ENCODE assay signal across 22 cellular contexts in the genomic region with DNA sequence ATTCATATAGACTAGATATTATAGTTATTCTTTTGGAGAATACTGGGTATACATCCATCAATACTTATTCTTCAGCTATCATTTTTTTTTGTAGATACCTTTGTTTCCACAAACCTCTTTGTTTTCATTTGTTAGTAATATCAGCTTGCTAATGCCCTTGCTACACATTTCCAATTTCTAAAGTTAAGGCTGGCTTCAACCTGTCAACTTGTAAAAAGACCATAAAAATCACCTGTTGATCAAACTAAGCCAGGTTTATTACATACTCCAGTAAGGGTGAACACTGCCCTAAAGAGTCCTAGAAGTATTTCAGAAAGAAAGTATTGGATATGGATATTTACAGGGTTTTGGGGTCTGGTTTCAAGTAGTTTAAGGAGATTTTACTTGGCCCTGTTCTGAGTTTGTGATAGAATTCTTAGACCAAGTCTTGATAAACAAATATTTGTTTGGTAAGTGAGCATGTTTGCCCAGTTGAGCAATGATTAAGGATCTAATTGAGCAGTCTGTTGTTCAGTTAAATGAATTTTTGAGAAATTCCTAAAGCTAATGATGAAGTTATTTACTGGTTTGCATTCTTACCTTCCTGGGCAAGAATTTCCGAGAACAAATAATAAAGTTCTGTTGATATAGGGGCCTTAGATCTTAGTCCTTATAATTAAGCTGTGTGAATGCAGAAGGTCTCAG. TPM values are rescaled to one million over a fixed set of nuclear protein-coding genes. Genes with fewer than 3 reads are reported as not detected.
"Had no signal": no experiment of that assay in that cellular context is flagged by ENCODE, and none has a peak within 500 bp of the region (broad histone marks: within the 10 kb centered on the region; RNA-seq: fewer than 3 reads in every experiment).

No MANE protein-coding gene starts in this region.

- H3K4me1 Mint-ChIP-seq: activated naive CD4-positive, alpha-beta T cell treated with anti-CD3 and anti-CD28 coated beads, Interleukin-2, amount 10 ng/mL, durations not matched to agents 7 days and 5 days had no signal

- H3K27ac Mint-ChIP-seq: activated naive CD4-positive, alpha-beta T cell treated with anti-CD3 and anti-CD28 coated beads, Interleukin-2, amount 10 ng/mL, durations not matched to agents 7 days and 5 days; activated T-helper 2 cell treated with anti-CD3 and anti-CD28 coated beads, Interferon-gamma antibody, Interleukin-2, Interleukin-4, amounts not matched to agents 10 μg/mL and 5 μg/mL and 100 μg/mL, durations not matched to agents 14 hours and 24 hours and 36 hours; T-cell had no signal

- H3K4me3 Mint-ChIP-seq: activated naive CD4-positive, alpha-beta T cell treated with anti-CD3 and anti-CD28 coated beads, Interleukin-2, amount 10 ng/mL, durations not matched to agents 7 days and 5 days; T-cell had no signal

- H3K9me3 Mint-ChIP-seq: activated naive CD4-positive, alpha-beta T cell treated with anti-CD3 and anti-CD28 coated beads, Interleukin-2, amount 10 ng/mL, durations not matched to agents 7 days and 5 days; activated T-helper 2 cell treated with anti-CD3 and anti-CD28 coated beads, Interferon-gamma antibody, Interleukin-2, Interleukin-4, amounts not matched to agents 10 μg/mL and 5 μg/mL and 100 μg/mL, durations not matched to agents 14 hours and 24 hours and 36 hours; T-cell had no signal

- H3K36me3 ChIP-seq: cardiac muscle cell, sigmoid colon, thyroid gland had no signal

- H3K9me3 ChIP-seq: lower lobe of right lung, sigmoid colon, stomach, thyroid gland had no signal

- DNase-seq: activated CD4-positive, alpha-beta T cell treated with anti-CD3 and anti-CD28 coated beads for 1 hour; activated CD4-positive, alpha-beta T cell treated with anti-CD3 and anti-CD28 coated beads, Interleukin-2, amount 50 U/mL, for 48 hours; activated naive CD4-positive, alpha-beta T cell treated with anti-CD3 and anti-CD28 coated beads, Interleukin-2, amount 10 ng/mL, durations not matched to agents 7 days and 5 days; activated T-cell treated with anti-CD3 and anti-CD28 coated beads, Interleukin-2, amount 50 U/mL, for 1 hour; hypothalamus; lower lobe of right lung; midbrain; sigmoid colon; stimulated activated CD4-positive, alpha-beta T cell treated with anti-CD3 and anti-CD28 coated beads, Interleukin-2, amount 100 ng/mL, for 24 hours; stomach; T-cell; T-helper 9 cell; thyroid gland had no signal

- H3K27ac ChIP-seq: cardiac muscle cell, lower lobe of right lung, sigmoid colon had no signal

- H3K4me3 ChIP-seq: cardiac muscle cell, lower lobe of right lung, sigmoid colon, stomach, thyroid gland had no signal

- H3K27me3 ChIP-seq: cardiac muscle cell, sigmoid colon, stomach, thyroid gland had no signal

- H3K27me3 Mint-ChIP-seq: activated naive CD4-positive, alpha-beta T cell treated with anti-CD3 and anti-CD28 coated beads, Interleukin-2, amount 10 ng/mL, durations not matched to agents 7 days and 5 days; T-cell had no signal

- ATAC-seq: esophagus mucosa, lower lobe of right lung, T-cell had no signal

- FAIRE-seq: colon had no signal

- H3K4me1 ChIP-seq: lower lobe of right lung had no signal

RNA-seq across cellular contexts. Expression of gene LRTM2, which starts 52.8 kb away (rescaled TPM):
- total RNA-seq: cardiac muscle cell, esophagus mucosa, kidney epithelial cell, lower lobe of right lung, osteoblast, pulmonary artery endothelial cell, stomach, T-cell, thyroid gland, urinary bladder had no signal
- polyA plus RNA-seq: adipose tissue, cardiac muscle cell, urinary bladder had no signal
